1 cellular context compared by ENCODE assay signal in genomic region chr6:7692453-7692784, GRCh38.
TF ChIP-seq lines count a peak whose summit lies in the region.

No MANE protein-coding gene starts in this region.

TF ChIP-seq in GM23338, 12 proteins besides CTCF, POLR2A, EP300 and RAD21 (continued from another document):
- no peak for TF ChIP-seq REST (IDR thresholded peaks at IDR 0.05; ENCODE audit: unreplicated experiment)
- TF ChIP-seq JUNB (IDR thresholded peaks at IDR 0.05; ENCODE audit: unreplicated experiment), result no peak
- TF ChIP-seq EZH2 (IDR thresholded peaks at IDR 0.05; ENCODE audit: low read depth, unreplicated experiment), result no peak
- no peak for TF ChIP-seq POLR2AphosphoS5 (IDR thresholded peaks at IDR 0.05; ENCODE audit: low read depth)
- no peak for TF ChIP-seq STAT1 (IDR thresholded peaks at IDR 0.05; ENCODE audit: unreplicated experiment)
- TF ChIP-seq ZNF331 (CRISPR knock-in tag; IDR thresholded peaks at IDR 0.05; ENCODE audit: low read depth), result no peak
- no peak for TF ChIP-seq NANOG (IDR thresholded peaks at IDR 0.05; ENCODE audit: borderline replicate concordance)
- TF ChIP-seq ZNF114 (CRISPR knock-in tag; IDR thresholded peaks at IDR 0.05), result no peak
- no peak for TF ChIP-seq ZNF462 (CRISPR knock-in tag; IDR thresholded peaks at IDR 0.05)
- TF ChIP-seq EZH2phosphoT487 (IDR thresholded peaks at IDR 0.05; ENCODE audit: unreplicated experiment), result no peak
